In genomic region chr5:99400571-99400970, GRCh38 we compare ENCODE assay signal across 8 cellular contexts.
DNase-seq lines count a peak whose midpoint lies in the region; ATAC-seq and TF ChIP-seq lines count a peak whose summit lies in the region.
"Not testable (repeated sequence)": the region's sequence is repeated elsewhere in the genome, so short reads cannot be mapped to it uniquely, and the experiment has no call there.

No MANE protein-coding gene starts in this region.

- not testable (repeated sequence) for ATAC-seq in T-helper 17 cell
- peak; percentile 36 for ATAC-seq in stimulated activated memory B cell treated with anti-CD40 and anti-IgM and Interleukin-4, amounts not matched to agents 10 μg/mL and 1 μg/mL and 100 μg/mL, for 72 hours

- not testable (repeated sequence) for H3K4me1 Mint-ChIP-seq in T-helper 17 cell; stimulated activated memory B cell treated with anti-CD40 and anti-IgM and Interleukin-4, amounts not matched to agents 10 μg/mL and 1 μg/mL and 100 μg/mL, for 72 hours

- H3K9me3 Mint-ChIP-seq in stimulated activated memory B cell treated with anti-CD40 and anti-IgM and Interleukin-4, amounts not matched to agents 10 μg/mL and 1 μg/mL and 100 μg/mL, for 72 hours: not testable (repeated sequence)

- not testable (repeated sequence) for H3K27ac Mint-ChIP-seq in T-helper 17 cell; stimulated activated memory B cell treated with anti-CD40 and anti-IgM and Interleukin-4, amounts not matched to agents 10 μg/mL and 1 μg/mL and 100 μg/mL, for 72 hours

- not testable (repeated sequence) for TF ChIP-seq CTCF in epithelial cell of esophagus (IDR thresholded peaks at IDR 0.05; ENCODE audit: insufficient read depth, low read depth, low read length, missing control alignments)

- H3K9me3 ChIP-seq in T-helper 17 cell (ENCODE audit: control insufficient read depth, low read length, poor library complexity, severe bottlenecking): not testable (repeated sequence)

- peak overlapping the region; percentile 44 for H3K4me3 Mint-ChIP-seq in T-helper 17 cell
- not testable (repeated sequence) for H3K4me3 Mint-ChIP-seq in stimulated activated memory B cell treated with anti-CD40 and anti-IgM and Interleukin-4, amounts not matched to agents 10 μg/mL and 1 μg/mL and 100 μg/mL, for 72 hours

- H3K4me3 ChIP-seq in epithelial cell of esophagus (ENCODE audit: low read length): not testable (repeated sequence)

- H3K36me3 Mint-ChIP-seq in T-helper 17 cell (ENCODE audit: low read depth); stimulated activated memory B cell treated with anti-CD40 and anti-IgM and Interleukin-4, amounts not matched to agents 10 μg/mL and 1 μg/mL and 100 μg/mL, for 72 hours: not testable (repeated sequence)

- DNase-seq in A172 (ENCODE audit: low spot score) (peak; percentile 14), HT1080 (ENCODE audit: low read depth) (peak; percentile 2), NCI-H226 (peak; percentile 25), astrocyte of the hippocampus (ENCODE audit: low read depth, low spot score) (peak; percentile 12), epithelial cell of esophagus (ENCODE audit: low read depth) (peak; percentile 10), iris pigment epithelial cell (ENCODE audit: low read depth) (peak; percentile 2)
- not testable (repeated sequence) for DNase-seq in T-helper 17 cell

- H3K27me3 Mint-ChIP-seq in T-helper 17 cell; stimulated activated memory B cell treated with anti-CD40 and anti-IgM and Interleukin-4, amounts not matched to agents 10 μg/mL and 1 μg/mL and 100 μg/mL, for 72 hours: not testable (repeated sequence)
